Comparison of ENCODE assay signal across 14 cellular contexts in the genomic region with DNA sequence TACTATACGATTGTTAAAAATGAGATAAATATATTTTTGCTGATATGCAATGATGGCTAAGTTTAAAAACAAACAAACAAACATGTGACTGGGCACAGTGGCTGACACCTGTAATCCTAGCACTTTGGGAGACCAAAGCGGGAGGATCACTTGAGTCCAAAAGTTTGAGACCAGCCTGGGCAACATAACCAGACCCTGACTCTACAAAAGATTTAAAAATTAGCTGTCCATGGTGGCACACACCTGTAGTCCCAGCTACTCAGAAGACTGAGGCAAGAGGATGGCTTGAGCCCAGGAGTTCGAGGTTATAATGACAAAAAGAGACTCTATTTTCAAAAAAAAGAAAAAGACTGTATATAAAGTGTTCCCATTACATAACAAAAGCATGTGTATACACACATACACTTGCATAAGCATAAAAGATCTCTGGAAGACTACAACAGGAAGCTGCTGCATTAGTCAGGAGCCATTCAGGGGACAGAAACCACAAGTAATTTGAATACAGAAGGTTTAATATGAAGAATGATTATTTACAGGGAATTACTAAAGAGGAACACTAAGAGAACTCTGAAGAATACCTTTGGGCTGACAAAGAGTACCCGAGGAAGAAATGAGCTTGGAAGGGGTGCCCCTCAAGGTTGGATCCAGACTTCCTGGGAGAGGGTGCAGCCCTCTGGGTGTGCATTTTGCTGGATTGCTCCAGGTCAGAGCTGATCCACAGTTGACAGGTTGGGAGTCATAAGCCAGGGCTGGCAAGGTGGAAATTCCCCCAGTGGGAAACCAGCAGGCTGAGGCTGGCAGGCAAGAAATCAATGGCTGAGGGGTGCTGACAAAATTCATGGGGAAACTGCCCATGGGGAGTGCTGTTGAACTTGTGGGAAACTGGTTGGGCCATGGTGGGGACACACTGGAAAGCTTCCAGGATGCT. TPM values are rescaled to one million over a fixed set of nuclear protein-coding genes. Genes with fewer than 3 reads are reported as not detected.
DNase-seq lines count a peak whose midpoint lies in the region; ATAC-seq, FAIRE-seq and TF ChIP-seq lines count a peak whose summit lies in the region.
"Had no signal": no experiment of that assay in that cellular context is flagged by ENCODE, and none has a peak within 500 bp of the region (broad histone marks: within the 10 kb centered on the region; RNA-seq: fewer than 3 reads in every experiment).

No MANE protein-coding gene starts in this region.

- TF ChIP-seq POLR2A in A549 (IDR thresholded peaks at IDR 0.05; ENCODE audit: low read length): no peak

- no peak for ATAC-seq in A549
- no peak for ATAC-seq in GM23338
- ATAC-seq in RWPE2 (ENCODE audit: low read depth): peak; percentile 62
- no peak for ATAC-seq in HG02852 (IDR thresholded peaks at IDR 0.05; ENCODE audit: unreplicated experiment)
- ATAC-seq in HG03025 (IDR thresholded peaks at IDR 0.05; ENCODE audit: low FRiP score, unreplicated experiment): no peak
- ATAC-seq in GM19351 (IDR thresholded peaks at IDR 0.05; ENCODE audit: unreplicated experiment): no peak
- ATAC-seq: stimulated activated naive B cell treated with anti-CD40 and anti-IgM and Interleukin-4, amounts not matched to agents 10 μg/mL and 1 μg/mL and 100 μg/mL, for 72 hours had no signal

- H3K27me3 ChIP-seq in GM23338 (ENCODE audit: insufficient read depth): no peaks in the 10 kb centered on the region
- no peaks in the 10 kb centered on the region for H3K27me3 ChIP-seq in RWPE2 (ENCODE audit: insufficient read depth, poor library complexity, severe bottlenecking)

- H3K4me2 ChIP-seq in A549 (no peak overlapping the region), GM23338 (peak overlapping the region; percentile 63; the same call in 1 of the 2 replicates)

- no peak overlapping the region for H3K4me3 Mint-ChIP-seq in GM23338
- H3K4me3 Mint-ChIP-seq in activated naive CD4-positive, alpha-beta T cell treated with anti-CD3 and anti-CD28 coated beads for 36 hours: no peak overlapping the region
- H3K4me3 Mint-ChIP-seq: endodermal cell; stimulated activated naive B cell treated with anti-CD40 and anti-IgM and Interleukin-4, amounts not matched to agents 10 μg/mL and 1 μg/mL and 100 μg/mL, for 72 hours had no signal

- WGBS in A549 (ENCODE audit: missing lambda C conversion rate): 87% methylated on average over 4 of the region's 4 CpGs

- H3K9me3 ChIP-seq in A549 (peaks cover 5% of the 10 kb centered on the region; the same call in 1 of the 3 replicates), RWPE2 (ENCODE audit: severe bottlenecking) (peaks cover 2% of the 10 kb centered on the region)
- H3K9me3 ChIP-seq: spleen had no signal

- H3K27ac Mint-ChIP-seq in GM23338: no peak overlapping the region
- no peak overlapping the region for H3K27ac Mint-ChIP-seq in activated naive CD4-positive, alpha-beta T cell treated with anti-CD3 and anti-CD28 coated beads for 36 hours
- H3K27ac Mint-ChIP-seq: endodermal cell; stimulated activated naive B cell treated with anti-CD40 and anti-IgM and Interleukin-4, amounts not matched to agents 10 μg/mL and 1 μg/mL and 100 μg/mL, for 72 hours had no signal

- POLR2A ChIA-PET in A549 (lab: Yijun Ruan, JAX): interaction anchor here (1.5 kb wide), 1 partner anchor 24 kb away, joined by 3 read pairs; no protein-coding TSS in a partner anchor

- no peaks in the 10 kb centered on the region for H3F3A ChIP-seq in GM23338 (replicated peaks; ENCODE audit: low read depth)

- no peaks in the 10 kb centered on the region for H3K36me3 Mint-ChIP-seq in GM23338 (ENCODE audit: low read depth)
- no peaks in the 10 kb centered on the region for H3K36me3 Mint-ChIP-seq in activated naive CD4-positive, alpha-beta T cell treated with anti-CD3 and anti-CD28 coated beads for 36 hours (ENCODE audit: low read depth)
- H3K36me3 Mint-ChIP-seq: stimulated activated naive B cell treated with anti-CD40 and anti-IgM and Interleukin-4, amounts not matched to agents 10 μg/mL and 1 μg/mL and 100 μg/mL, for 72 hours had no signal

- no peaks in the 10 kb centered on the region for H3K79me2 ChIP-seq in GM23338 (replicated peaks; ENCODE audit: insufficient read depth)

- TF ChIP-seq CTCF in A549 (IDR thresholded peaks at IDR 0.05): no peak
- TF ChIP-seq CTCF in GM23338 (conservative IDR thresholded peaks at IDR 0.05; ENCODE audit: low read depth in 2 of 2): no peak
- TF ChIP-seq CTCF in RWPE2 (IDR thresholded peaks at IDR 0.05; ENCODE audit: poor library complexity, severe bottlenecking): no peak
- no peak for TF ChIP-seq CTCF in fibroblast of the aortic adventitia (IDR thresholded peaks at IDR 0.05; ENCODE audit: insufficient read depth, low read length)

- H4K20me1 ChIP-seq in GM23338 (replicated peaks; ENCODE audit: insufficient read depth): no peaks in the 10 kb centered on the region

- H3K9me2 ChIP-seq in GM23338 (ENCODE audit: insufficient read depth): no peaks in the 10 kb centered on the region

- peak overlapping the region; percentile 38 to 80 for H3K27ac ChIP-seq in A549
- no peak overlapping the region for H3K27ac ChIP-seq in GM23338 (ENCODE audit: low read depth)
- peak overlapping the region; percentile 98 for H3K27ac ChIP-seq in RWPE2 (ENCODE audit: poor library complexity, severe bottlenecking)
- H3K27ac ChIP-seq: WERI-Rb-1 had no signal

- DNase-seq in A549 (ENCODE audit: low read depth in 1 of 2, low spot score in 1 of 2) (no peak), GM23338 (ENCODE audit: low spot score) (no peak), RWPE2 (ENCODE audit: low spot score) (no peak), fibroblast of the aortic adventitia (ENCODE audit: low read depth) (peak; percentile 67)
- DNase-seq in activated naive CD4-positive, alpha-beta T cell treated with anti-CD3 and anti-CD28 coated beads for 36 hours: no peak
- DNase-seq: activated gamma-delta T cell treated with Interleukin-2 at 50 U/mL for 16 hours; endodermal cell; NCI-H69; spleen; stimulated activated naive B cell treated with anti-CD40 and anti-IgM and Interleukin-4, amounts not matched to agents 10 μg/mL and 1 μg/mL and 100 μg/mL, for 72 hours; WERI-Rb-1 had no signal

- FAIRE-seq in A549 (lab: Jason Lieb, UNC): peak; percentile 32

- intact Hi-C loops in activated naive CD4-positive, alpha-beta T cell treated with anti-CD3 and anti-CD28 coated beads for 36 hours (cut with micrococcal nuclease): no loop called here

- no peaks in the 10 kb centered on the region for H3K36me3 ChIP-seq in GM23338 (ENCODE audit: insufficient read depth)
- H3K36me3 ChIP-seq in RWPE2 (ENCODE audit: low read depth): no peaks in the 10 kb centered on the region
- H3K36me3 ChIP-seq: spleen, WERI-Rb-1 had no signal

- TF ChIP-seq RAD21 in A549 (conservative IDR thresholded peaks at IDR 0.05 in 1 of 2, IDR thresholded peaks at IDR 0.05 in 1 of 2): no peak

- H2AFZ ChIP-seq in GM23338: peak overlapping the region; percentile 67; the same call in 1 of the 2 replicates

- H3K27me3 Mint-ChIP-seq in GM23338 (ENCODE audit: insufficient read depth, low read depth, poor library complexity): peaks cover 3% of the 10 kb centered on the region
- H3K27me3 Mint-ChIP-seq in activated naive CD4-positive, alpha-beta T cell treated with anti-CD3 and anti-CD28 coated beads for 36 hours (ENCODE audit: low read depth): peaks cover 17% of the 10 kb centered on the region

- no peaks in the 10 kb centered on the region for H3K9me3 Mint-ChIP-seq in GM23338
- no peaks in the 10 kb centered on the region for H3K9me3 Mint-ChIP-seq in activated naive CD4-positive, alpha-beta T cell treated with anti-CD3 and anti-CD28 coated beads for 36 hours
- H3K9me3 Mint-ChIP-seq: endodermal cell; stimulated activated naive B cell treated with anti-CD40 and anti-IgM and Interleukin-4, amounts not matched to agents 10 μg/mL and 1 μg/mL and 100 μg/mL, for 72 hours had no signal

- H3K4me1 ChIP-seq in A549: peaks cover 40% of the 10 kb centered on the region
- H3K4me1 ChIP-seq in GM23338 (ENCODE audit: insufficient read depth): peaks cover 8% of the 10 kb centered on the region; the same call in 1 of the 2 replicates
- peaks cover 41% of the 10 kb centered on the region for H3K4me1 ChIP-seq in RWPE2 (ENCODE audit: insufficient read depth, poor library complexity, severe bottlenecking)

- H3K4me1 Mint-ChIP-seq in GM23338: peaks cover 16% of the 10 kb centered on the region
- H3K4me1 Mint-ChIP-seq in activated naive CD4-positive, alpha-beta T cell treated with anti-CD3 and anti-CD28 coated beads for 36 hours (ENCODE audit: low read depth): no peaks in the 10 kb centered on the region
- H3K4me1 Mint-ChIP-seq: endodermal cell; stimulated activated naive B cell treated with anti-CD40 and anti-IgM and Interleukin-4, amounts not matched to agents 10 μg/mL and 1 μg/mL and 100 μg/mL, for 72 hours had no signal

- H3K4me3 ChIP-seq in A549: no peak overlapping the region
- H3K4me3 ChIP-seq in GM23338: no peak overlapping the region
- H3K4me3 ChIP-seq in RWPE2 (ENCODE audit: severe bottlenecking): no peak overlapping the region
- H3K4me3 ChIP-seq in fibroblast of the aortic adventitia (ENCODE audit: low read depth, low read length): no peak overlapping the region
- H3K4me3 ChIP-seq: spleen had no signal

- TF ChIP-seq EP300 in A549 (IDR thresholded peaks at IDR 0.05): no peak

- CTCF ChIA-PET in A549 (lab: Yijun Ruan, JAX): interaction anchor here (0.6 to 3.4 kb wide), 8 partner anchors 8 to 138 kb away, joined by 3 to 14 read pairs (median 4); partner anchors contain the start of gene TM4SF18
- CTCF ChIA-PET in activated naive CD4-positive, alpha-beta T cell treated with anti-CD3 and anti-CD28 coated beads for 36 hours (lab: Charles Lee): no interaction called here

RNA-seq across cellular contexts. Expression of gene TM4SF18, which starts 9.2 kb away (rescaled TPM):
- polyA plus RNA-seq in A549 (2011; rRNA removed): 99.8 and 123 TPM in 2 replicates
- 26.9 and 28.8 TPM in 2 replicates for polyA plus RNA-seq in A549 (2012; cell fraction: cytosol; rRNA removed)
- 11.2 and 16.8 TPM in 2 replicates for polyA plus RNA-seq in A549 (2012; cell fraction: nucleus; rRNA removed)
- polyA plus RNA-seq in A549 (2017; fragmentation: RNase III; extraction: RNeasy Plus Mini Kit Qiagen cat#74134 plus additional on column Dnase treatment): 49.7 to 57.7 TPM (median 51.3 TPM) in 3 replicates
- 34.2 and 42.8 TPM in 2 replicates for polyA minus RNA-seq in A549 (2011; rRNA and poly(A)+ RNA removed)
- 1.0 and 1.6 TPM in 2 replicates for total RNA-seq in GM23338 (2014; rRNA removed; shearing (Covaris generic))
- 1.4 and 2.0 TPM in 2 replicates for polyA plus RNA-seq in GM23338 (2016; fragmentation: Nextera tagmentation; extraction: Ambion mirVana)
- total RNA-seq in fibroblast of the aortic adventitia (ENCODE audit: low replicate concordance): 0.27 and 1.3 TPM in 2 replicates
- not detected for total RNA-seq in activated naive CD4-positive, alpha-beta T cell treated with anti-CD3 and anti-CD28 coated beads for 36 hours

RNA-seq across cellular contexts. Expression of gene TM4SF1, which starts 34.8 kb away (rescaled TPM):
- polyA plus RNA-seq in A549 (2011; rRNA removed) (1,188 and 1,208 TPM in 2 replicates), A549 (2017; fragmentation: RNase III; extraction: RNeasy Plus Mini Kit Qiagen cat#74134 plus additional on column Dnase treatment) (739 to 828 TPM (median 767 TPM) in 3 replicates), GM23338 (2016; fragmentation: Nextera tagmentation; extraction: Ambion mirVana) (0.49 and 0.74 TPM in 2 replicates)
- polyA plus RNA-seq in A549 (2012; cell fraction: cytosol; rRNA removed): 820 and 918 TPM in 2 replicates
- polyA plus RNA-seq in A549 (2012; cell fraction: nucleus; rRNA removed): 729 and 1,002 TPM in 2 replicates
- 809 and 900 TPM in 2 replicates for polyA minus RNA-seq in A549 (2011; rRNA and poly(A)+ RNA removed)
- total RNA-seq in GM23338 (2014; rRNA removed; shearing (Covaris generic)): 0.10 TPM in 1 of 2 replicates, not detected in the other
- total RNA-seq in fibroblast of the aortic adventitia (ENCODE audit: low replicate concordance): 213 and 299 TPM in 2 replicates
- not detected for total RNA-seq in activated naive CD4-positive, alpha-beta T cell treated with anti-CD3 and anti-CD28 coated beads for 36 hours
- total RNA-seq: endodermal cell had no signal

Comparison
In these comparisons a context has a peak if more than half of its experiments do, and no peak if none do; other contexts are left out.
1. RNA of gene TM4SF1, which starts 34.8 kb away (total RNA-seq): 213 to 299 TPM in fibroblast of the aortic adventitia; 0.10 TPM in GM23338 and not detected in activated naive CD4-positive, alpha-beta T cell treated with anti-CD3 and anti-CD28 coated beads for 36 hours; every median in the first group is over 100 times any median in the second.